In genomic region chr17:68256671-68257070, GRCh38 we compare ENCODE assay signal across 7 cellular contexts. TPM values are rescaled to one million over a fixed set of nuclear protein-coding genes. Genes with fewer than 3 reads are reported as not detected.
DNase-seq lines count a peak whose midpoint lies in the region; ATAC-seq and TF ChIP-seq lines count a peak whose summit lies in the region.
"Not testable (repeated sequence)": the region's sequence is repeated elsewhere in the genome, so short reads cannot be mapped to it uniquely, and the experiment has no call there.

No MANE protein-coding gene starts in this region.

- not testable (repeated sequence) for H3F3A ChIP-seq in OCI-LY1 (ENCODE audit: insufficient read depth, low read length)

- DNase-seq in CD8-positive, alpha-beta memory T cell; activated CD4-positive, alpha-beta T cell treated with anti-CD3 and anti-CD28 coated beads for 36 hours; activated T-cell treated with anti-CD3 and anti-CD28 coated beads, Interleukin-2, amount 50 U/mL, for 72 hours; activated naive CD8-positive, alpha-beta T cell treated with anti-CD3 and anti-CD28 coated beads, Interleukin-2, amount 10 ng/mL, durations not matched to agents 7 days and 5 days; immature natural killer cell; spleen: not testable (repeated sequence)

- TF ChIP-seq CTCF in OCI-LY1 (IDR thresholded peaks at IDR 0.05; ENCODE audit: low read length); spleen (IDR thresholded peaks at IDR 0.05 in 8 of 11, conservative IDR thresholded peaks at IDR 0.05 in 3 of 11): not testable (repeated sequence)

- H3K27me3 Mint-ChIP-seq in CD8-positive, alpha-beta memory T cell; activated CD4-positive, alpha-beta T cell treated with anti-CD3 and anti-CD28 coated beads for 36 hours; activated T-cell treated with anti-CD3 and anti-CD28 coated beads, Interleukin-2, amount 50 U/mL, for 72 hours (ENCODE audit: low read depth); activated naive CD8-positive, alpha-beta T cell treated with anti-CD3 and anti-CD28 coated beads, Interleukin-2, amount 10 ng/mL, durations not matched to agents 7 days and 5 days: not testable (repeated sequence)
- peaks cover 0 to 29% (median 7%) of the 10 kb centered on the region in 3 donors for H3K27me3 Mint-ChIP-seq in immature natural killer cell (ENCODE audit: low read depth in 3 of 3)

- H3K27me3 ChIP-seq in CD8-positive, alpha-beta memory T cell (ENCODE audit: insufficient read depth, low read length, poor library complexity, severe bottlenecking); OCI-LY1 (ENCODE audit: insufficient read depth, low read length); spleen (replicated peaks in 1 of 7): not testable (repeated sequence)

- peaks cover 86% of the 10 kb centered on the region for H3K4me1 ChIP-seq in CD8-positive, alpha-beta memory T cell (ENCODE audit: insufficient read depth, low read length)
- H3K4me1 ChIP-seq in OCI-LY1 (ENCODE audit: insufficient read depth, low read length, severe bottlenecking) (peaks cover 68% of the 10 kb centered on the region), spleen (peaks cover 28 to 90% (median 59%) of the 10 kb centered on the region in 6 donors)

- not testable (repeated sequence) for H3K9me3 Mint-ChIP-seq in CD8-positive, alpha-beta memory T cell; activated CD4-positive, alpha-beta T cell treated with anti-CD3 and anti-CD28 coated beads for 36 hours (ENCODE audit: low read depth); activated T-cell treated with anti-CD3 and anti-CD28 coated beads, Interleukin-2, amount 50 U/mL, for 72 hours; activated naive CD8-positive, alpha-beta T cell treated with anti-CD3 and anti-CD28 coated beads, Interleukin-2, amount 10 ng/mL, durations not matched to agents 7 days and 5 days; immature natural killer cell

- intact Hi-C loops in activated CD4-positive, alpha-beta T cell treated with anti-CD3 and anti-CD28 coated beads for 36 hours (cut with DNase I, micrococcal nuclease): loop anchor here in 1 of 2 experiments (10.0 kb wide), 2 partner anchors 812 to 1952 kb away; partner anchors contain the start of gene PRKCA
- intact Hi-C loops in spleen (cut with DNase I; ENCODE audit: low total_unique reads): not testable (repeated sequence)

- peak overlapping the region; percentile 85 to 99 (median 98) for H3K27ac Mint-ChIP-seq in CD8-positive, alpha-beta memory T cell
- peak overlapping the region; percentile 91 for H3K27ac Mint-ChIP-seq in activated CD4-positive, alpha-beta T cell treated with anti-CD3 and anti-CD28 coated beads for 36 hours
- H3K27ac Mint-ChIP-seq in activated T-cell treated with anti-CD3 and anti-CD28 coated beads, Interleukin-2, amount 50 U/mL, for 72 hours: peak overlapping the region; percentile 96
- peak overlapping the region; percentile 11 for H3K27ac Mint-ChIP-seq in activated naive CD8-positive, alpha-beta T cell treated with anti-CD3 and anti-CD28 coated beads, Interleukin-2, amount 10 ng/mL, durations not matched to agents 7 days and 5 days
- peak overlapping the region; percentile 93 to 100 (median 98) for H3K27ac Mint-ChIP-seq in immature natural killer cell

- not testable (repeated sequence) for H2AFZ ChIP-seq in OCI-LY1 (ENCODE audit: low read length)

- not testable (repeated sequence) for H3K9me2 ChIP-seq in OCI-LY1 (ENCODE audit: low read depth, low read length)

- not testable (repeated sequence) for H3K9me3 ChIP-seq in CD8-positive, alpha-beta memory T cell (ENCODE audit: low read length); OCI-LY1 (ENCODE audit: low read length); spleen

- not testable (repeated sequence) for H4K20me1 ChIP-seq in OCI-LY1 (ENCODE audit: insufficient read depth, low read length)

- CTCF ChIA-PET in CD8-positive, alpha-beta memory T cell (lab: Charles Lee): interaction anchor here (1.0 kb wide), 1 partner anchor 175 kb away, joined by 3 read pairs; no protein-coding TSS in a partner anchor
- CTCF ChIA-PET in activated CD4-positive, alpha-beta T cell treated with anti-CD3 and anti-CD28 coated beads for 36 hours (lab: Charles Lee): interaction anchor here (0.9 kb wide), 1 partner anchor 8 kb away, joined by 4 read pairs; no protein-coding TSS in a partner anchor

- peaks cover 4 to 30% (median 9%) of the 10 kb centered on the region in 3 donors for H3K36me3 Mint-ChIP-seq in CD8-positive, alpha-beta memory T cell
- peaks cover 53% of the 10 kb centered on the region for H3K36me3 Mint-ChIP-seq in activated CD4-positive, alpha-beta T cell treated with anti-CD3 and anti-CD28 coated beads for 36 hours (ENCODE audit: low read depth)
- peaks cover 18 to 50% of the 10 kb centered on the region in 2 donors for H3K36me3 Mint-ChIP-seq in activated T-cell treated with anti-CD3 and anti-CD28 coated beads, Interleukin-2, amount 50 U/mL, for 72 hours (ENCODE audit: insufficient read depth in 2 of 2)
- peaks cover 42% of the 10 kb centered on the region for H3K36me3 Mint-ChIP-seq in activated naive CD8-positive, alpha-beta T cell treated with anti-CD3 and anti-CD28 coated beads, Interleukin-2, amount 10 ng/mL, durations not matched to agents 7 days and 5 days
- peaks cover 3 to 12% (median 3%) of the 10 kb centered on the region in 3 donors for H3K36me3 Mint-ChIP-seq in immature natural killer cell

- POLR2A ChIA-PET in CD8-positive, alpha-beta memory T cell (lab: Charles Lee); activated CD4-positive, alpha-beta T cell treated with anti-CD3 and anti-CD28 coated beads for 36 hours (lab: Charles Lee): not testable (repeated sequence)
- POLR2A ChIA-PET in activated naive CD8-positive, alpha-beta T cell treated with anti-CD3 and anti-CD28 coated beads, Interleukin-2, amount 10 ng/mL, durations not matched to agents 7 days and 5 days (lab: Charles Lee): interaction anchor here (0.6 to 1.0 kb wide), 2 partner anchors 8 to 1025 kb away, joined by 6 to 8 read pairs; partner anchors contain the start of gene AMZ2

- 85 to 88% (median 86%) methylated on average over 5 of the region's 5 CpGs for WGBS in spleen, 5 donors

- H3K4me3 Mint-ChIP-seq in CD8-positive, alpha-beta memory T cell: peak overlapping the region in 6 of 7 donors; percentile 57 to 82 (median 68)
- H3K4me3 Mint-ChIP-seq in activated CD4-positive, alpha-beta T cell treated with anti-CD3 and anti-CD28 coated beads for 36 hours: not testable (repeated sequence)
- H3K4me3 Mint-ChIP-seq in activated T-cell treated with anti-CD3 and anti-CD28 coated beads, Interleukin-2, amount 50 U/mL, for 72 hours: peak overlapping the region; percentile 32 to 85
- H3K4me3 Mint-ChIP-seq in activated naive CD8-positive, alpha-beta T cell treated with anti-CD3 and anti-CD28 coated beads, Interleukin-2, amount 10 ng/mL, durations not matched to agents 7 days and 5 days: peak overlapping the region; percentile 49
- peak overlapping the region; percentile 59 to 79 (median 70) for H3K4me3 Mint-ChIP-seq in immature natural killer cell

- not testable (repeated sequence) for H3K79me2 ChIP-seq in OCI-LY1 (ENCODE audit: insufficient read depth, low read length)

- ATAC-seq in activated CD4-positive, alpha-beta T cell treated with anti-CD3 and anti-CD28 coated beads for 36 hours; activated T-cell treated with anti-CD3 and anti-CD28 coated beads, Interleukin-2, amount 50 U/mL, for 72 hours (replicated peaks in 1 of 2); activated naive CD8-positive, alpha-beta T cell treated with anti-CD3 and anti-CD28 coated beads, Interleukin-2, amount 10 ng/mL, durations not matched to agents 7 days and 5 days (ENCODE audit: low read depth): not testable (repeated sequence)

- H3K4me2 ChIP-seq in OCI-LY1 (ENCODE audit: low read length): not testable (repeated sequence)

- not testable (repeated sequence) for H3K36me3 ChIP-seq in CD8-positive, alpha-beta memory T cell (ENCODE audit: insufficient read depth, low read length)
- H3K36me3 ChIP-seq in OCI-LY1 (ENCODE audit: insufficient read depth, low read length) (peaks cover 58% of the 10 kb centered on the region), spleen (peaks cover 0 to 54% (median 7%) of the 10 kb centered on the region in 6 donors)

- H3K9ac ChIP-seq in OCI-LY1 (ENCODE audit: low read length): not testable (repeated sequence)

- H3K4me3 ChIP-seq in CD8-positive, alpha-beta memory T cell (ENCODE audit: low read length): peak overlapping the region; percentile 26
- H3K4me3 ChIP-seq in OCI-LY1 (ENCODE audit: low read depth, low read length, poor library complexity, severe bottlenecking); spleen: not testable (repeated sequence)

- peaks cover 75 to 94% (median 83%) of the 10 kb centered on the region in 3 donors for H3K4me1 Mint-ChIP-seq in CD8-positive, alpha-beta memory T cell
- H3K4me1 Mint-ChIP-seq in activated CD4-positive, alpha-beta T cell treated with anti-CD3 and anti-CD28 coated beads for 36 hours: peaks cover 77% of the 10 kb centered on the region
- peaks cover 87% of the 10 kb centered on the region for H3K4me1 Mint-ChIP-seq in activated T-cell treated with anti-CD3 and anti-CD28 coated beads, Interleukin-2, amount 50 U/mL, for 72 hours (ENCODE audit: low read depth)
- H3K4me1 Mint-ChIP-seq in activated naive CD8-positive, alpha-beta T cell treated with anti-CD3 and anti-CD28 coated beads, Interleukin-2, amount 10 ng/mL, durations not matched to agents 7 days and 5 days: peaks cover 67% of the 10 kb centered on the region
- H3K4me1 Mint-ChIP-seq in immature natural killer cell: peaks cover 93 to 100% of the 10 kb centered on the region in 2 donors

- not testable (repeated sequence) for TF ChIP-seq POLR2A in spleen (IDR thresholded peaks at IDR 0.05)

- H3K27ac ChIP-seq in CD8-positive, alpha-beta memory T cell (ENCODE audit: low read depth, low read length): not testable (repeated sequence)
- H3K27ac ChIP-seq in OCI-LY1 (ENCODE audit: low read depth, low read length, poor library complexity, severe bottlenecking): peak overlapping the region; percentile 86
- H3K27ac ChIP-seq in spleen: peak overlapping the region in 7 of 8 donors; percentile 45 to 85 (median 79)

RNA-seq across cellular contexts. Expression of gene AMZ2, which starts 8.8 kb away (rescaled TPM):
- total RNA-seq in CD8-positive, alpha-beta memory T cell: 100 to 1,000 TPM; 113 to 118 TPM
- 141 TPM for polyA plus RNA-seq in CD8-positive, alpha-beta memory T cell
- 100 to 1,000 TPM; 119 to 150 TPM for total RNA-seq in activated CD4-positive, alpha-beta T cell treated with anti-CD3 and anti-CD28 coated beads for 36 hours
- total RNA-seq in activated T-cell treated with anti-CD3 and anti-CD28 coated beads, Interleukin-2, amount 50 U/mL, for 72 hours: 100 to 1,000 TPM; 185 to 224 TPM
- 10 to 100 TPM; 84.2 to 84.5 TPM for total RNA-seq in activated naive CD8-positive, alpha-beta T cell treated with anti-CD3 and anti-CD28 coated beads, Interleukin-2, amount 10 ng/mL, durations not matched to agents 7 days and 5 days
- polyA plus RNA-seq in immature natural killer cell: 100 to 1,000 TPM; 146 to 193 (median 169) TPM
- total RNA-seq in spleen: 10 to 100 TPM; 40.4 to 55.0 (median 49.2) TPM
- 10 to 100 TPM; 60.1 to 75.1 (median 64.4) TPM for polyA plus RNA-seq in spleen

RNA-seq across cellular contexts. Expression of gene SLC16A6, which starts 34.3 kb away (rescaled TPM):
- 1 to 10 TPM; 8.4 to 9.4 TPM for total RNA-seq in CD8-positive, alpha-beta memory T cell
- polyA plus RNA-seq in CD8-positive, alpha-beta memory T cell: 1.3 TPM
- total RNA-seq in activated CD4-positive, alpha-beta T cell treated with anti-CD3 and anti-CD28 coated beads for 36 hours: 1 to 10 TPM; 2.9 to 3.2 TPM
- 1 to 10 TPM; 5.9 to 8.7 TPM for total RNA-seq in activated T-cell treated with anti-CD3 and anti-CD28 coated beads, Interleukin-2, amount 50 U/mL, for 72 hours
- total RNA-seq in activated naive CD8-positive, alpha-beta T cell treated with anti-CD3 and anti-CD28 coated beads, Interleukin-2, amount 10 ng/mL, durations not matched to agents 7 days and 5 days: 1 to 10 TPM; 5.8 to 6.5 TPM
- polyA plus RNA-seq in immature natural killer cell: 1 to 10 TPM in 2 of 3 donors, under 1 TPM in 1; 0.88 to 4.8 (median 3.5) TPM
- total RNA-seq in spleen: 1 to 10 TPM; 4.4 to 8.7 (median 7.1) TPM
- 1 to 10 TPM; 1.5 to 2.1 (median 1.8) TPM for polyA plus RNA-seq in spleen

RNA-seq across cellular contexts. Expression of gene ARSG, which starts 34.6 kb away (rescaled TPM):
- total RNA-seq in CD8-positive, alpha-beta memory T cell: 1 to 10 TPM; 7.0 to 7.7 TPM
- polyA plus RNA-seq in CD8-positive, alpha-beta memory T cell: 9.5 TPM
- total RNA-seq in activated CD4-positive, alpha-beta T cell treated with anti-CD3 and anti-CD28 coated beads for 36 hours: 10 to 100 TPM in 1 of 2 experiments, 1 to 10 TPM in 1; 7.8 to 10.9 TPM
- total RNA-seq in activated T-cell treated with anti-CD3 and anti-CD28 coated beads, Interleukin-2, amount 50 U/mL, for 72 hours: 10 to 100 TPM; 24.2 to 24.6 TPM
- 10 to 100 TPM; 10.4 to 10.9 TPM for total RNA-seq in activated naive CD8-positive, alpha-beta T cell treated with anti-CD3 and anti-CD28 coated beads, Interleukin-2, amount 10 ng/mL, durations not matched to agents 7 days and 5 days
- polyA plus RNA-seq in immature natural killer cell (10 to 100 TPM; 15.0 to 18.7 (median 15.3) TPM), spleen (1 to 10 TPM; 1.5 to 2.3 (median 2.1) TPM)
- total RNA-seq in spleen: 10 to 100 TPM; 10.4 to 24.3 (median 18.7) TPM

Comparison
In these comparisons a context has a peak if more than half of its experiments do, and no peak if none do; other contexts are left out.
1. H3K27ac Mint-ChIP-seq: peak in every context shown above with its lines; median percentile 98 in immature natural killer cell; 98 in CD8-positive, alpha-beta memory T cell; 96 in activated T-cell treated with anti-CD3 and anti-CD28 coated beads, Interleukin-2, amount 50 U/mL, for 72 hours; 91 in activated CD4-positive, alpha-beta T cell treated with anti-CD3 and anti-CD28 coated beads for 36 hours; 11 in activated naive CD8-positive, alpha-beta T cell treated with anti-CD3 and anti-CD28 coated beads, Interleukin-2, amount 10 ng/mL, durations not matched to agents 7 days and 5 days.